In genomic region chr9:128634651-128635262, GRCh38 we compare ENCODE assay signal across 10 cellular contexts. TPM values are rescaled to one million over a fixed set of nuclear protein-coding genes. Genes with fewer than 3 reads are reported as not detected.
A peak's percentile ranks its signal among the peaks of the same experiment; 100 is the strongest.
DNase-seq lines count a peak whose midpoint lies in the region; ATAC-seq and TF ChIP-seq lines count a peak whose summit lies in the region.
"Had no signal": no experiment of that assay in that cellular context is flagged by ENCODE, and none has a peak within 500 bp of the region (broad histone marks: within the 10 kb centered on the region; RNA-seq: fewer than 3 reads in every experiment).

No MANE protein-coding gene starts in this region.

- H3K9me3 ChIP-seq in MG63 = no peaks in the 10 kb centered on the region

- no peaks in the 10 kb centered on the region for H3K4me1 Mint-ChIP-seq in CD14-positive monocyte
- no peaks in the 10 kb centered on the region for H3K4me1 Mint-ChIP-seq in activated T-helper 17 cell treated with anti-CD3 and anti-CD28 coated beads, Interleukin-2, amount 50 U/mL, for 72 hours

- H3K27me3 Mint-ChIP-seq in CD14-positive monocyte (ENCODE audit: low read depth in 3 of 3) = no peaks in the 10 kb centered on the region
- no peaks in the 10 kb centered on the region for H3K27me3 Mint-ChIP-seq in activated T-helper 17 cell treated with anti-CD3 and anti-CD28 coated beads, Interleukin-2, amount 50 U/mL, for 72 hours

- no peak overlapping the region for H3K4me3 ChIP-seq in MG63

- peaks cover 31 to 63% of the 10 kb centered on the region in 2 donors for H3K36me3 Mint-ChIP-seq in CD14-positive monocyte
- peaks cover 44% of the 10 kb centered on the region for H3K36me3 Mint-ChIP-seq in activated T-helper 17 cell treated with anti-CD3 and anti-CD28 coated beads, Interleukin-2, amount 50 U/mL, for 72 hours (ENCODE audit: low read depth)

- no peak for TF ChIP-seq CTCF in CD14-positive monocyte (IDR thresholded peaks at IDR 0.05)

- H3K27me3 ChIP-seq in MG63 = no peaks in the 10 kb centered on the region

- peak overlapping the region in 1 of 7 donors; percentile 50 for H3K27ac Mint-ChIP-seq in CD14-positive monocyte
- no peak overlapping the region for H3K27ac Mint-ChIP-seq in activated T-helper 17 cell treated with anti-CD3 and anti-CD28 coated beads, Interleukin-2, amount 50 U/mL, for 72 hours

- peak; percentile 6 for ATAC-seq in activated T-helper 17 cell treated with anti-CD3 and anti-CD28 coated beads, Interleukin-2, amount 50 U/mL, for 72 hours (replicated peaks)
- ATAC-seq in left ventricle myocardium superior (peak; percentile 8), sciatic nerve (peak; percentile 5), GM18868 (IDR thresholded peaks at IDR 0.05; ENCODE audit: unreplicated experiment) (no peak)

- intact Hi-C loops in CD14-positive monocyte (cut with micrococcal nuclease) (no loop called here), left ventricle myocardium superior (cut with micrococcal nuclease) (no loop called here), sciatic nerve (cut with DNase I) (no loop called here)

- no peak overlapping the region for H3K4me3 Mint-ChIP-seq in CD14-positive monocyte
- no peak overlapping the region for H3K4me3 Mint-ChIP-seq in activated T-helper 17 cell treated with anti-CD3 and anti-CD28 coated beads, Interleukin-2, amount 50 U/mL, for 72 hours

- no peaks in the 10 kb centered on the region for H3K9me3 Mint-ChIP-seq in CD14-positive monocyte
- no peaks in the 10 kb centered on the region for H3K9me3 Mint-ChIP-seq in activated T-helper 17 cell treated with anti-CD3 and anti-CD28 coated beads, Interleukin-2, amount 50 U/mL, for 72 hours

- H3K36me3 ChIP-seq in MG63 = peaks cover 89% of the 10 kb centered on the region

- DNase-seq in CD14-positive monocyte (ENCODE audit: low spot score) (peak; percentile 40), left ventricle myocardium superior (peak; percentile 48), sciatic nerve (ENCODE audit: low spot score) (no peak), amniotic stem cell (lab: John Stamatoyannopoulos, UW) (no peak), GM19240 (ENCODE audit: insufficient read length, low spot score) (no peak), MG63 (no peak)
- DNase-seq: activated CD4-positive, alpha-beta T cell treated with anti-CD3 and anti-CD28 coated beads for 1 hour; activated naive CD4-positive, alpha-beta T cell had no signal

RNA-seq across cellular contexts. Expression of gene DYNC2I2, which starts 21.9 kb away (rescaled TPM):
- 1 to 10 TPM; 1.5 to 1.9 TPM for polyA plus RNA-seq in CD14-positive monocyte
- total RNA-seq in activated T-helper 17 cell treated with anti-CD3 and anti-CD28 coated beads, Interleukin-2, amount 50 U/mL, for 72 hours = 10 to 100 TPM; 29.4 to 39.8 TPM
- total RNA-seq in left ventricle myocardium superior = 36.8 TPM
- 28.4 TPM for total RNA-seq in sciatic nerve
- total RNA-seq in MG63 (2014; rRNA removed; shearing (Covaris generic); ENCODE audit: low replicate concordance) = 117 and 122 TPM in 2 replicates

RNA-seq across cellular contexts. Expression of gene SET, which starts 54.3 kb away (rescaled TPM):
- 100 to 1,000 TPM; 114 to 124 TPM for polyA plus RNA-seq in CD14-positive monocyte
- total RNA-seq in activated T-helper 17 cell treated with anti-CD3 and anti-CD28 coated beads, Interleukin-2, amount 50 U/mL, for 72 hours = 100 to 1,000 TPM; 301 to 598 TPM
- total RNA-seq in left ventricle myocardium superior (201 TPM), sciatic nerve (222 TPM)
- 782 and 1,015 TPM in 2 replicates for total RNA-seq in MG63 (2014; rRNA removed; shearing (Covaris generic); ENCODE audit: low replicate concordance)

Comparison
In these comparisons a context has a peak if more than half of its experiments do, and no peak if none do; other contexts are left out.
1. DNase-seq: peak in CD14-positive monocyte (single experiment) and left ventricle myocardium superior (single experiment); none in sciatic nerve (single experiment), amniotic stem cell (single experiment), GM19240 (single experiment) and MG63 (single experiment).